In the genomic region with DNA sequence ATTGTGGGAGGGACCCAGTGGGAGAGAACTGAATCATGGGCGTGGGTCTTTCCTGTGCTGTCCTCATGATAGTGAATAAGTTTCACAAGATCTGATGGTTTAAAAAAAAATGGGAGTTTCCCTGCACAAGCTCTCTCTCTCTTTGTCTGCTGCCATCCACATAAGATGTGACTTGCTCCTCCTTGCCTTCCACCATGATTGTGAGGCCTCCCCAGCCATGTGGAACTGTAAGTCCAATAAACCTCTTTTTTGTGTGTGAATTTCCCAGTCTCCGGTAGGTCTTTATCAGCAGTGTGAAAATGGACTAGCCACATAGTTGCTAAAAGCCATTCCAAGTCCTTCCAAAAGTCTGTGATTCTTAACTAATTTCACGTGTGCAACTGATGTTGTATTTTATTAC, we compare ENCODE assay signal across 1 cellular context.
TF ChIP-seq lines count a peak whose summit lies in the region.

No MANE protein-coding gene starts in this region.

TF ChIP-seq in K562, 482 proteins besides CTCF, POLR2A, EP300 and RAD21:
- TF ChIP-seq ZNF431 (CRISPR knock-in tag; IDR thresholded peaks at IDR 0.05) (peak; percentile 86), ZNF766 (CRISPR knock-in tag; conservative IDR thresholded peaks at IDR 0.05) (peak; percentile 77), TRIM24 (IDR thresholded peaks at IDR 0.05) (0 out of 4 replicates have a peak, but pooled peaks of 1 of the 2 experiments have one; percentile 19)
